22 cellular contexts compared by ENCODE assay signal in genomic region chr1:183918589-183918988, GRCh38.
DNase-seq lines count a peak whose midpoint lies in the region; TF ChIP-seq lines count a peak whose summit lies in the region.
"Had no signal": no experiment of that assay in that cellular context is flagged by ENCODE, and none has a peak within 500 bp of the region (broad histone marks: within the 10 kb centered on the region; RNA-seq: fewer than 3 reads in every experiment).

No MANE protein-coding gene starts in this region.

- H3K36me3 ChIP-seq in ovary: no peaks in the 10 kb centered on the region
- H3K36me3 ChIP-seq: HAP-1 had no signal

- H3K4me3 ChIP-seq in ovary: no peak overlapping the region
- H3K4me3 ChIP-seq: HAP-1, hepatocyte had no signal

- H3K27ac ChIP-seq in substantia nigra (ENCODE audit: low read depth, low read length, poor library complexity, severe bottlenecking): peak overlapping the region; percentile 82
- H3K27ac ChIP-seq in ovary: no peak overlapping the region
- H3K27ac ChIP-seq: hepatocyte, KMS-11 had no signal

- peaks cover 2% of the 10 kb centered on the region for H3K4me1 ChIP-seq in ovary (ENCODE audit: insufficient read depth)
- H3K4me1 ChIP-seq: HAP-1 had no signal

- TF ChIP-seq EP300 in ovary (IDR thresholded peaks at IDR 0.05): no peak

- H3K9me3 ChIP-seq in ovary: no peaks in the 10 kb centered on the region
- H3K9me3 ChIP-seq: HAP-1 had no signal

- H3K27me3 ChIP-seq in ovary: no peaks in the 10 kb centered on the region
- H3K27me3 ChIP-seq: hepatocyte had no signal

- intact Hi-C loops in ovary (cut with DNase I): loop anchor here in 3 of 4 donors (5.0 to 10.0 kb wide), 4 partner anchors 114 to 444 kb away; partner anchors contain the start of genes APOBEC4 (in 1 of the 3), RGL1 (in 1 of the 3) and SMG7 (in 1 of the 3)

- no peak for TF ChIP-seq CTCF in ovary (IDR thresholded peaks at IDR 0.05)

- WGBS in ovary, 3 donors: 79 to 82% (median 82%) methylated on average over 6 of the region's 6 CpGs

- peak; percentile 12 for DNase-seq in NCI-H2196 (lab: John Stamatoyannopoulos, UW; ENCODE audit: unreplicated experiment)
- DNase-seq in NCI-H2196 treated with DMSO at 0.1 percent for 48 hours (lab: John Stamatoyannopoulos, UW; ENCODE audit: unreplicated experiment): no peak
- DNase-seq in NCI-H69 (lab: John Stamatoyannopoulos, UW): peak; percentile 22
- DNase-seq in cerebellar cortex (ENCODE audit: low spot score): peak; percentile 71
- DNase-seq in substantia nigra (lab: John Stamatoyannopoulos, UW): no peak
- DNase-seq in ovary: no peak
- no peak for DNase-seq in SHP77 treated with DMSO at 0.1 percent for 48 hours (lab: John Stamatoyannopoulos, UW)
- DNase-seq in NCI-H446 treated with DMSO at 0.1 percent for 48 hours (lab: John Stamatoyannopoulos, UW): no peak
- DNase-seq: ACHN; activated CD4-positive, alpha-beta T cell treated with anti-CD3 and anti-CD28 coated beads for 48 hours; activated naive CD4-positive, alpha-beta T cell treated with anti-CD3 and anti-CD28 coated beads for 36 hours; activated T-cell treated with anti-CD3 and anti-CD28 coated beads, Interleukin-2, amount 50 U/mL, for 72 hours; aorta; effector CD4-positive, alpha-beta T cell; foreskin melanocyte; NCI-H187; NCI-H526 treated with DMSO at 0.1 percent for 48 hours; PC-3; SHP77 had no signal

- no peak for TF ChIP-seq POLR2A in ovary (IDR thresholded peaks at IDR 0.05)

Comparison
In these comparisons a context has a peak if more than half of its experiments do, and no peak if none do; other contexts are left out.
1. DNase-seq: peak in NCI-H2196 (single experiment), NCI-H69 (single experiment) and cerebellar cortex (single experiment); none in NCI-H2196 treated with DMSO at 0.1 percent for 48 hours (single experiment), substantia nigra (0 of 49), ovary (0 of 5), SHP77 treated with DMSO at 0.1 percent for 48 hours (single experiment) and NCI-H446 treated with DMSO at 0.1 percent for 48 hours (single experiment).